ENCODE assay signal across 2 cellular contexts in genomic region chr16:29739927-29740629, GRCh38.
TF ChIP-seq lines count a peak whose summit lies in the region.
"Not testable (repeated sequence)": the region's sequence is repeated elsewhere in the genome, so short reads cannot be mapped to it uniquely, and the experiment has no call there.

No MANE protein-coding gene starts in this region.

TF ChIP-seq in HEK293, 187 proteins besides CTCF, POLR2A, EP300 and RAD21:
- TF ChIP-seq ZNF366 (tag by site-specific recombination; conservative IDR thresholded peaks at IDR 0.05) (peak; percentile 97), ZBTB17 (tag by site-specific recombination; IDR thresholded peaks at IDR 0.05) (peak; percentile 96)

TF ChIP-seq in HepG2, 621 proteins besides CTCF, POLR2A, EP300 and RAD21:
- TF ChIP-seq FOXA1 (IDR thresholded peaks at IDR 0.05) = not testable (repeated sequence)
- 0 out of 2 replicates have a peak, but pooled peaks have one; percentile 21 for TF ChIP-seq FOXA1 (CRISPR knock-in tag; IDR thresholded peaks at IDR 0.05)
- TF ChIP-seq PHF21A (CRISPR knock-in tag; IDR thresholded peaks at IDR 0.05) = peak; percentile 28; the same call in 1 of the 2 replicates
- peak; percentile 14; the same call in 1 of the 2 replicates for TF ChIP-seq ZNF292 (CRISPR knock-in tag; IDR thresholded peaks at IDR 0.05; ENCODE audit: borderline replicate concordance, low read depth)
- 0 out of 2 replicates have a peak, but pooled peaks have one; percentile 14 for TF ChIP-seq FOXA3 (CRISPR knock-in tag; IDR thresholded peaks at IDR 0.05)
- 0 out of 2 replicates have a peak, but pooled peaks have one; percentile 17 for TF ChIP-seq ZBTB20 (CRISPR knock-in tag; IDR thresholded peaks at IDR 0.05; ENCODE audit: borderline replicate concordance, low read depth)
- 0 out of 2 replicates have a peak, but pooled peaks have one; percentile 16 for TF ChIP-seq TIGD3 (CRISPR knock-in tag; IDR thresholded peaks at IDR 0.05; ENCODE audit: borderline replicate concordance)
- TF ChIP-seq PITX1 (CRISPR knock-in tag; IDR thresholded peaks at IDR 0.05) = peak; percentile 96
